In genomic region chr14:68695326-68695768, GRCh38 we compare ENCODE assay signal across 9 cellular contexts.
DNase-seq lines count a peak whose midpoint lies in the region; ATAC-seq, FAIRE-seq and TF ChIP-seq lines count a peak whose summit lies in the region.
"Had no signal": no experiment of that assay in that cellular context is flagged by ENCODE, and none has a peak within 500 bp of the region (broad histone marks: within the 10 kb centered on the region; RNA-seq: fewer than 3 reads in every experiment).

No MANE protein-coding gene starts in this region.

- H3K27ac ChIP-seq in BLaER1 treated with 17β-estradiol and CSF1 and Interleukin-3, amounts not matched to agents 10 nM and 100 nM: peak overlapping the region; percentile 71 to 99 (median 89)
- H3K27ac ChIP-seq in mesendoderm (ENCODE audit: low read depth, low read length): no peak overlapping the region

- no peaks in the 10 kb centered on the region for H4K20me1 ChIP-seq in BLaER1 treated with 17β-estradiol and CSF1 and Interleukin-3, amounts not matched to agents 10 nM and 100 nM

- H3K9me3 Mint-ChIP-seq in activated T-cell treated with anti-CD3 and anti-CD28 coated beads, Interleukin-2, amount 50 U/mL, for 4 hours: peaks cover 3% of the 10 kb centered on the region

- H2BK120ac ChIP-seq in mesendoderm (ENCODE audit: low read depth, low read length): no peak overlapping the region

- peak overlapping the region in 10 of 11 experiments; percentile 56 to 81 (median 72); a peak in 21 of 22 replicates for H3K9ac ChIP-seq in BLaER1 treated with 17β-estradiol and CSF1 and Interleukin-3, amounts not matched to agents 10 nM and 100 nM
- H3K9ac ChIP-seq in mesendoderm (ENCODE audit: low read length): no peak overlapping the region

- DNase-seq in GM19239 (ENCODE audit: insufficient read length, low spot score) (peak; percentile 84), islet precursor cell (peak; percentile 94), urothelium cell line (ENCODE audit: low spot score) (peak; percentile 99), BE2C (no peak), mesendoderm (no peak)
- peak; percentile 25 for DNase-seq in activated T-cell treated with anti-CD3 and anti-CD28 coated beads, Interleukin-2, amount 50 U/mL, for 4 hours
- DNase-seq: naive B cell had no signal

- no peak overlapping the region for H3K4me3 Mint-ChIP-seq in activated T-cell treated with anti-CD3 and anti-CD28 coated beads, Interleukin-2, amount 50 U/mL, for 4 hours

- no peak overlapping the region for H2BK15ac ChIP-seq in mesendoderm (replicated peaks; ENCODE audit: low read depth)

- no peaks in the 10 kb centered on the region for H3K27me3 ChIP-seq in BLaER1 treated with 17β-estradiol and CSF1 and Interleukin-3, amounts not matched to agents 10 nM and 100 nM
- H3K27me3 ChIP-seq in BE2C: no peaks in the 10 kb centered on the region
- H3K27me3 ChIP-seq in mesendoderm (ENCODE audit: insufficient read depth, low read length, poor library complexity): no peaks in the 10 kb centered on the region

- no peak overlapping the region for H2BK5ac ChIP-seq in mesendoderm (ENCODE audit: low read length)

- no peak overlapping the region for H2AK5ac ChIP-seq in mesendoderm (ENCODE audit: low read length)

- no peak overlapping the region for H4K5ac ChIP-seq in mesendoderm (ENCODE audit: low read length)

- H3K23ac ChIP-seq in mesendoderm (ENCODE audit: low read length): no peak overlapping the region

- peak; percentile 79 for ATAC-seq in HG03139 (IDR thresholded peaks at IDR 0.05; ENCODE audit: unreplicated experiment)
- peak; percentile 72 to 89 for ATAC-seq in activated T-cell treated with anti-CD3 and anti-CD28 coated beads, Interleukin-2, amount 50 U/mL, for 4 hours

- H3K27me3 Mint-ChIP-seq in activated T-cell treated with anti-CD3 and anti-CD28 coated beads, Interleukin-2, amount 50 U/mL, for 4 hours (ENCODE audit: low read depth): no peaks in the 10 kb centered on the region
- H3K27me3 Mint-ChIP-seq: naive B cell had no signal

- H3K4me2 ChIP-seq in BLaER1 treated with 17β-estradiol and CSF1 and Interleukin-3, amounts not matched to agents 10 nM and 100 nM: peak overlapping the region; percentile 86 to 95 (median 91)
- H3K4me2 ChIP-seq in mesendoderm (ENCODE audit: low read length): no peak overlapping the region

- no peaks in the 10 kb centered on the region for H3K79me2 ChIP-seq in mesendoderm (ENCODE audit: control insufficient read depth, insufficient read depth, low read length)

- TF ChIP-seq CTCF in BE2C (IDR thresholded peaks at IDR 0.05; ENCODE audit: low read depth, low read length): no peak

- peaks cover 58 to 77% (median 67%) of the 10 kb centered on the region in 10 experiments for H3K4me1 ChIP-seq in BLaER1 treated with 17β-estradiol and CSF1 and Interleukin-3, amounts not matched to agents 10 nM and 100 nM
- H3K4me1 ChIP-seq in BE2C (no peaks in the 10 kb centered on the region), mesendoderm (ENCODE audit: control insufficient read depth, low read depth, low read length) (peaks cover 3% of the 10 kb centered on the region)

- no peaks in the 10 kb centered on the region for H3K79me1 ChIP-seq in mesendoderm (ENCODE audit: low read length)

- H3K4ac ChIP-seq in mesendoderm (ENCODE audit: low read depth, low read length): no peak overlapping the region

- no peaks in the 10 kb centered on the region for H3K36me3 ChIP-seq in BLaER1 treated with 17β-estradiol and CSF1 and Interleukin-3, amounts not matched to agents 10 nM and 100 nM
- no peaks in the 10 kb centered on the region for H3K36me3 ChIP-seq in BE2C
- no peaks in the 10 kb centered on the region for H3K36me3 ChIP-seq in mesendoderm (ENCODE audit: control insufficient read depth, insufficient read depth, low read length)

- H3K4me1 Mint-ChIP-seq in activated T-cell treated with anti-CD3 and anti-CD28 coated beads, Interleukin-2, amount 50 U/mL, for 4 hours (ENCODE audit: low read depth): peaks cover 20% of the 10 kb centered on the region

- no peaks in the 10 kb centered on the region for H3K36me3 Mint-ChIP-seq in activated T-cell treated with anti-CD3 and anti-CD28 coated beads, Interleukin-2, amount 50 U/mL, for 4 hours (ENCODE audit: insufficient read depth)
- H3K36me3 Mint-ChIP-seq: naive B cell had no signal

- H4K8ac ChIP-seq in mesendoderm (ENCODE audit: low read depth, low read length): no peak overlapping the region

- peaks cover 0 to 27% (median 0%) of the 10 kb centered on the region in 11 experiments; a peak in 6 of 22 replicates for H3K9me3 ChIP-seq in BLaER1 treated with 17β-estradiol and CSF1 and Interleukin-3, amounts not matched to agents 10 nM and 100 nM (replicated peaks in 1 of 11)
- no peaks in the 10 kb centered on the region for H3K9me3 ChIP-seq in BE2C

- no peak overlapping the region for H3K18ac ChIP-seq in mesendoderm (ENCODE audit: low read length)

- FAIRE-seq in GM19239 (lab: Jason Lieb, UNC) (peak; percentile 99), urothelium cell line (lab: Jason Lieb, UNC) (peak; percentile 99)

- H3K56ac ChIP-seq in mesendoderm (ENCODE audit: low read length): no peak overlapping the region

- H3K4me3 ChIP-seq in BLaER1 treated with 17β-estradiol and CSF1 and Interleukin-3, amounts not matched to agents 10 nM and 100 nM: peak overlapping the region in 1 of 10 experiments; percentile 32; a peak in 3 of 20 replicates
- H3K4me3 ChIP-seq in BE2C (ENCODE audit: low read depth, low read length) (no peak overlapping the region), mesendoderm (ENCODE audit: low read length) (no peak overlapping the region)

- WGBS in mesendoderm (ENCODE audit: extremely low coverage, insufficient coverage, low lambda C conversion rate): no CpG with 5 or more reads among the region's 7 CpGs

Comparison
In these comparisons a context has a peak if more than half of its experiments do, and no peak if none do; other contexts are left out.
1. DNase-seq: peak in GM19239 (single experiment), activated T-cell treated with anti-CD3 and anti-CD28 coated beads, Interleukin-2, amount 50 U/mL, for 4 hours (single experiment), islet precursor cell (single experiment) and urothelium cell line (single experiment); none in BE2C (single experiment) and mesendoderm (single experiment).